Comparison of ENCODE assay signal across 10 cellular contexts in genomic region chr17:78355045-78355641, GRCh38. TPM values are rescaled to one million over a fixed set of nuclear protein-coding genes. Genes with fewer than 3 reads are reported as not detected.
DNase-seq lines count a peak whose midpoint lies in the region; ATAC-seq and TF ChIP-seq lines count a peak whose summit lies in the region.
"Had no signal": no experiment of that assay in that cellular context is flagged by ENCODE, and none has a peak within 500 bp of the region (broad histone marks: within the 10 kb centered on the region; RNA-seq: fewer than 3 reads in every experiment).

No MANE protein-coding gene starts in this region.

- POLR2A ChIA-PET in activated CD8-positive, alpha-beta T cell treated with anti-CD3 and anti-CD28 coated beads, Interleukin-2, amount 10 ng/mL, durations not matched to agents 7 days and 5 days (lab: Charles Lee): interaction anchor here (3.4 kb wide), 1 partner anchor 12 kb away, joined by 11 read pairs; no protein-coding TSS in a partner anchor

- H3K4me1 Mint-ChIP-seq in HFFc6 (ENCODE audit: low read depth) (peaks cover 76% of the 10 kb centered on the region), immature natural killer cell (peaks cover 34 to 41% of the 10 kb centered on the region in 2 donors)
- peaks cover 70% of the 10 kb centered on the region for H3K4me1 Mint-ChIP-seq in activated CD8-positive, alpha-beta T cell treated with anti-CD3 and anti-CD28 coated beads, Interleukin-2, amount 10 ng/mL, durations not matched to agents 7 days and 5 days (ENCODE audit: low read depth)

- no peak for TF ChIP-seq CTCF in HFFc6 (IDR thresholded peaks at IDR 0.05)

- peak overlapping the region; percentile 98 for H3K27ac Mint-ChIP-seq in HFFc6
- H3K27ac Mint-ChIP-seq in activated CD8-positive, alpha-beta T cell treated with anti-CD3 and anti-CD28 coated beads, Interleukin-2, amount 10 ng/mL, durations not matched to agents 7 days and 5 days: peak overlapping the region; percentile 89
- peak overlapping the region; percentile 86 to 98 (median 90) for H3K27ac Mint-ChIP-seq in immature natural killer cell

- CTCF ChIA-PET in activated CD8-positive, alpha-beta T cell treated with anti-CD3 and anti-CD28 coated beads, Interleukin-2, amount 10 ng/mL, durations not matched to agents 7 days and 5 days (lab: Charles Lee): interaction anchor here (1.1 to 1.5 kb wide), 3 partner anchors 11 to 27 kb away, joined by 3 to 7 read pairs (median 3); no protein-coding TSS in a partner anchor

- H3K9me3 Mint-ChIP-seq in HFFc6 (no peaks in the 10 kb centered on the region), immature natural killer cell (no peaks in the 10 kb centered on the region)
- no peaks in the 10 kb centered on the region for H3K9me3 Mint-ChIP-seq in activated CD8-positive, alpha-beta T cell treated with anti-CD3 and anti-CD28 coated beads, Interleukin-2, amount 10 ng/mL, durations not matched to agents 7 days and 5 days (ENCODE audit: insufficient read depth)

- no peak for DNase-seq in HFFc6
- DNase-seq in activated CD8-positive, alpha-beta T cell treated with anti-CD3 and anti-CD28 coated beads, Interleukin-2, amount 10 ng/mL, durations not matched to agents 7 days and 5 days: peak; percentile 42
- DNase-seq in immature natural killer cell: peak in 2 of 3 donors; percentile 40 to 48
- DNase-seq in stimulated activated naive CD4-positive, alpha-beta T cell (lab: John Stamatoyannopoulos, UW): peak; percentile 19 to 55 (median 32)
- no peak for DNase-seq in MV-4-11 (lab: John Stamatoyannopoulos, UW)
- DNase-seq: GDM1, NCI-H2107, nucleus accumbens had no signal

- peaks cover 28% of the 10 kb centered on the region for H3K27me3 Mint-ChIP-seq in HFFc6 (ENCODE audit: insufficient read depth)
- H3K27me3 Mint-ChIP-seq in activated CD8-positive, alpha-beta T cell treated with anti-CD3 and anti-CD28 coated beads, Interleukin-2, amount 10 ng/mL, durations not matched to agents 7 days and 5 days (ENCODE audit: low read depth): no peaks in the 10 kb centered on the region
- H3K27me3 Mint-ChIP-seq in immature natural killer cell (ENCODE audit: low read depth in 3 of 3): peaks cover 3 to 14% (median 11%) of the 10 kb centered on the region in 3 donors

- H3K36me3 Mint-ChIP-seq in HFFc6 (ENCODE audit: low read depth) (peaks cover 22% of the 10 kb centered on the region), immature natural killer cell (no peaks in the 10 kb centered on the region)
- peaks cover 20% of the 10 kb centered on the region for H3K36me3 Mint-ChIP-seq in activated CD8-positive, alpha-beta T cell treated with anti-CD3 and anti-CD28 coated beads, Interleukin-2, amount 10 ng/mL, durations not matched to agents 7 days and 5 days (ENCODE audit: low read depth)

- no peak for ATAC-seq in activated CD8-positive, alpha-beta T cell treated with anti-CD3 and anti-CD28 coated beads, Interleukin-2, amount 10 ng/mL, durations not matched to agents 7 days and 5 days
- ATAC-seq in HG03378 (IDR thresholded peaks at IDR 0.05; ENCODE audit: unreplicated experiment) (no peak), HG03439 (IDR thresholded peaks at IDR 0.05; ENCODE audit: unreplicated experiment) (no peak)

- H3K4me3 Mint-ChIP-seq in HFFc6: peak overlapping the region; percentile 93
- peak overlapping the region; percentile 24 for H3K4me3 Mint-ChIP-seq in activated CD8-positive, alpha-beta T cell treated with anti-CD3 and anti-CD28 coated beads, Interleukin-2, amount 10 ng/mL, durations not matched to agents 7 days and 5 days
- H3K4me3 Mint-ChIP-seq in immature natural killer cell: peak overlapping the region; percentile 54 to 76 (median 63)

RNA-seq across cellular contexts. Expression of gene SOCS3, which starts 4.7 kb away (rescaled TPM):
- 10 to 100 TPM; 27.4 to 37.2 (median 33.2) TPM for total RNA-seq in HFFc6 (2021; fragmentation: NEBNext Ultra II Directional; extraction: Animal tissue kit (Norgen Biotek cat#: 25700))
- 1 to 10 TPM; 9.1 TPM for total RNA-seq in activated CD8-positive, alpha-beta T cell treated with anti-CD3 and anti-CD28 coated beads, Interleukin-2, amount 10 ng/mL, durations not matched to agents 7 days and 5 days
- 10 to 100 TPM in 2 of 3 donors, 1 to 10 TPM in 1; 9.0 to 15.4 (median 10.6) TPM for polyA plus RNA-seq in immature natural killer cell

RNA-seq across cellular contexts. Expression of gene PGS1, which starts 23.3 kb away (rescaled TPM):
- 10 to 100 TPM; 20.2 to 26.1 (median 24.5) TPM for total RNA-seq in HFFc6 (2021; fragmentation: NEBNext Ultra II Directional; extraction: Animal tissue kit (Norgen Biotek cat#: 25700))
- 10 to 100 TPM; 46.5 to 51.0 TPM for total RNA-seq in activated CD8-positive, alpha-beta T cell treated with anti-CD3 and anti-CD28 coated beads, Interleukin-2, amount 10 ng/mL, durations not matched to agents 7 days and 5 days
- 10 to 100 TPM; 17.0 to 27.5 (median 27.2) TPM for polyA plus RNA-seq in immature natural killer cell

Comparison
In these comparisons a context has a peak if more than half of its experiments do, and no peak if none do; other contexts are left out.
1. DNase-seq: peak in activated CD8-positive, alpha-beta T cell treated with anti-CD3 and anti-CD28 coated beads, Interleukin-2, amount 10 ng/mL, durations not matched to agents 7 days and 5 days (single experiment), immature natural killer cell (2 of 3) and stimulated activated naive CD4-positive, alpha-beta T cell (6 of 6); none in HFFc6 (single experiment) and MV-4-11 (single experiment).
2. H3K4me3 Mint-ChIP-seq: peak in every context shown above with its lines; median percentile 93 in HFFc6; 63 in immature natural killer cell; 24 in activated CD8-positive, alpha-beta T cell treated with anti-CD3 and anti-CD28 coated beads, Interleukin-2, amount 10 ng/mL, durations not matched to agents 7 days and 5 days.
3. Peak in every context shown above with its lines, with median percentiles within 50 percentile points of each other: H3K27ac Mint-ChIP-seq.